In the genomic region with DNA sequence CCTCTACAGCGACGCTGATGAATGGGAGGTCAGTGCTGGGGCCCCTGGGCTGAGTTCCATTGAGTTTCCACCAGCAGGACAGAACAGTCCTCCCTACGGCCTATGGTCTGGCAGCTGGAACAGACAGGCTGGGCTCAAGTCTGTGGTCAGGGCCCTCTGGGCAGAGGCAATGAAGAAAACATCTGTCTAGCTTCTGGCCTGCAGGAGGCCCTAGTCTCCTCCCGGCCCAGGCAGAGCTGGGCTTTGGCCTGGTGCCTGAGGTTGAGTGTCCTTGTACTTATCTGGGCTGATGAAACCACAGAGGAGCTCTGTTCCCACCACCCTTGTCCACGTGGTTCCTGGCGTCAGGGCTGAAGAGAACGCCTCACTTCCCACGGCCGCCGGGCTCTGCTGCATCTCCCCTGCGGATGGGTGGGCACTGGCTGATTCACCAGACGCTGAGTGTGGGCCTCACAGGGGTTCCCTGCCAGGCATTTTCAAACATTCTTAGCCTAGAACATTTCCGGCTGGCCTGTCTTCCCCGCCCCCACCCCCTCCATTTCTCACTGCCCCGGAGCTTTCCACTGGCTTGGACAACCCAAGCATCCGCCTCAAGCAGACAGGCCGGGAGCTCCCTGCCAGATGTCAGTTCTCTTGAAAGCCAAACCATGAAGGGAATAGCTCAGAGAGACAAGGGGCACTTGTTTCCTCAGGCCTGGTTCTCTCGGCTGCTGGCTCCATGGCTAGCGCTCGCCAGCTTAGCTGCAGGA, we compare ENCODE assay signal across 1 cellular context.
A peak's percentile ranks its signal among the peaks of the same experiment; 100 is the strongest.
TF ChIP-seq lines count a peak whose summit lies in the region.

No MANE protein-coding gene starts in this region.

TF ChIP-seq in GM12878, 131 proteins besides CTCF, POLR2A, EP300 and RAD21 (continued from another document):
- no peak for TF ChIP-seq ZNF592 (IDR thresholded peaks at IDR 0.05)
- no peak for TF ChIP-seq IRF3 (IDR thresholded peaks at IDR 0.05)
- peak; percentile 83 for TF ChIP-seq MEF2B (IDR thresholded peaks at IDR 0.05; ENCODE audit: partially characterized antibody, poor library complexity, severe bottlenecking)
- TF ChIP-seq KAT2A (conservative IDR thresholded peaks at IDR 0.05; ENCODE audit: control insufficient read depth, low read depth, low read length), result no peak
- TF ChIP-seq, protein P1, sequence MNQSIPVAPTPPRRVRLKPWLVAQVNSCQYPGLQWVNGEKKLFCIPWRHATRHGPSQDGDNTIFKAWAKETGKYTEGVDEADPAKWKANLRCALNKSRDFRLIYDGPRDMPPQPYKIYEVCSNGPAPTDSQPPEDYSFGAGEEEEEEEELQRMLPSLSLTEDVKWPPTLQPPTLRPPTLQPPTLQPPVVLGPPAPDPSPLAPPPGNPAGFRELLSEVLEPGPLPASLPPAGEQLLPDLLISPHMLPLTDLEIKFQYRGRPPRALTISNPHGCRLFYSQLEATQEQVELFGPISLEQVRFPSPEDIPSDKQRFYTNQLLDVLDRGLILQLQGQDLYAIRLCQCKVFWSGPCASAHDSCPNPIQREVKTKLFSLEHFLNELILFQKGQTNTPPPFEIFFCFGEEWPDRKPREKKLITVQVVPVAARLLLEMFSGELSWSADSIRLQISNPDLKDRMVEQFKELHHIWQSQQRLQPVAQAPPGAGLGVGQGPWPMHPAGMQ (IDR thresholded peaks at IDR 0.05; ENCODE audit: borderline replicate concordance), result no peak
- no peak for TF ChIP-seq NR2C1 (IDR thresholded peaks at IDR 0.05)
- TF ChIP-seq BCL11A (IDR thresholded peaks at IDR 0.05; ENCODE audit: low read depth, low read length), result peak; percentile 9; the same call in 1 of the 2 replicates
- TF ChIP-seq ZBED1 (IDR thresholded peaks at IDR 0.05; ENCODE audit: borderline replicate concordance), result peak; percentile 22
- no peak for TF ChIP-seq CHD2 (IDR thresholded peaks at IDR 0.05; ENCODE audit: borderline replicate concordance, low read depth, low read length)
- TF ChIP-seq ZBTB4 (CRISPR knock-in tag; IDR thresholded peaks at IDR 0.05), result no peak
- TF ChIP-seq FOS (IDR thresholded peaks at IDR 0.05; ENCODE audit: borderline replicate concordance, extremely low read depth, insufficient read length), result no peak
- no peak for TF ChIP-seq POLR2AphosphoS2 (IDR thresholded peaks at IDR 0.05; ENCODE audit: low read depth, low read length)
- peak; percentile 37; the same call in 1 of the 2 replicates for TF ChIP-seq MAX (IDR thresholded peaks at IDR 0.05; ENCODE audit: low read depth, low read length)
- no peak for TF ChIP-seq EZH2 (IDR thresholded peaks at IDR 0.05; ENCODE audit: borderline replicate concordance, control insufficient read depth, low read depth, low read length)
- TF ChIP-seq HDGF (IDR thresholded peaks at IDR 0.05), result no peak
- peak; percentile 59 for TF ChIP-seq IKZF1 (conservative IDR thresholded peaks at IDR 0.05)
- TF ChIP-seq BMI1 (IDR thresholded peaks at IDR 0.05; ENCODE audit: borderline replicate concordance), result no peak
- TF ChIP-seq SMAD5 (IDR thresholded peaks at IDR 0.05; ENCODE audit: low read depth), result peak; percentile 21
- TF ChIP-seq POU2F2 (IDR thresholded peaks at IDR 0.05; ENCODE audit: borderline replicate concordance, low read depth, low read length), result peak; percentile 41; the same call in 2 of the 3 replicates
- peak; percentile 96 for TF ChIP-seq SMARCA5 (IDR thresholded peaks at IDR 0.05)
- TF ChIP-seq SMC3 (IDR thresholded peaks at IDR 0.05; ENCODE audit: borderline replicate concordance, low read length), result peak; percentile 43; the same call in 1 of the 2 replicates
- no peak for TF ChIP-seq BRCA1 (IDR thresholded peaks at IDR 0.05; ENCODE audit: low read depth, low read length)
- TF ChIP-seq, protein P2, sequence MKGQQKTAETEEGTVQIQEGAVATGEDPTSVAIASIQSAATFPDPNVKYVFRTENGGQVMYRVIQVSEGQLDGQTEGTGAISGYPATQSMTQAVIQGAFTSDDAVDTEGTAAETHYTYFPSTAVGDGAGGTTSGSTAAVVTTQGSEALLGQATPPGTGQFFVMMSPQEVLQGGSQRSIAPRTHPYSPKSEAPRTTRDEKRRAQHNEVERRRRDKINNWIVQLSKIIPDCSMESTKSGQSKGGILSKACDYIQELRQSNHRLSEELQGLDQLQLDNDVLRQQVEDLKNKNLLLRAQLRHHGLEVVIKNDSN (IDR thresholded peaks at IDR 0.05; ENCODE audit: borderline replicate concordance, extremely low read length, insufficient read depth, low read depth, low read length), result peak; percentile 83
- no peak for TF ChIP-seq PAX8 (IDR thresholded peaks at IDR 0.05)
- peak in 1 of 2 experiments; percentile 38; a peak in 2 of 4 replicates for TF ChIP-seq BHLHE40 (IDR thresholded peaks at IDR 0.05; ENCODE audit: borderline replicate concordance in 1 of 2, low read depth in 2 of 2, low read length in 1 of 2)
- TF ChIP-seq, protein P3, sequence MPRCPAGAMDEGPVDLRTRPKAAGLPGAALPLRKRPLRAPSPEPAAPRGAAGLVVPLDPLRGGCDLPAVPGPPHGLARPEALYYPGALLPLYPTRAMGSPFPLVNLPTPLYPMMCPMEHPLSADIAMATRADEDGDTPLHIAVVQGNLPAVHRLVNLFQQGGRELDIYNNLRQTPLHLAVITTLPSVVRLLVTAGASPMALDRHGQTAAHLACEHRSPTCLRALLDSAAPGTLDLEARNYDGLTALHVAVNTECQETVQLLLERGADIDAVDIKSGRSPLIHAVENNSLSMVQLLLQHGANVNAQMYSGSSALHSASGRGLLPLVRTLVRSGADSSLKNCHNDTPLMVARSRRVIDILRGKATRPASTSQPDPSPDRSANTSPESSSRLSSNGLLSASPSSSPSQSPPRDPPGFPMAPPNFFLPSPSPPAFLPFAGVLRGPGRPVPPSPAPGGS (IDR thresholded peaks at IDR 0.05; ENCODE audit: borderline replicate concordance, insufficient read depth, low read depth, low read length, poor library complexity, severe bottlenecking), result peak; percentile 95
- TF ChIP-seq, protein P4, sequence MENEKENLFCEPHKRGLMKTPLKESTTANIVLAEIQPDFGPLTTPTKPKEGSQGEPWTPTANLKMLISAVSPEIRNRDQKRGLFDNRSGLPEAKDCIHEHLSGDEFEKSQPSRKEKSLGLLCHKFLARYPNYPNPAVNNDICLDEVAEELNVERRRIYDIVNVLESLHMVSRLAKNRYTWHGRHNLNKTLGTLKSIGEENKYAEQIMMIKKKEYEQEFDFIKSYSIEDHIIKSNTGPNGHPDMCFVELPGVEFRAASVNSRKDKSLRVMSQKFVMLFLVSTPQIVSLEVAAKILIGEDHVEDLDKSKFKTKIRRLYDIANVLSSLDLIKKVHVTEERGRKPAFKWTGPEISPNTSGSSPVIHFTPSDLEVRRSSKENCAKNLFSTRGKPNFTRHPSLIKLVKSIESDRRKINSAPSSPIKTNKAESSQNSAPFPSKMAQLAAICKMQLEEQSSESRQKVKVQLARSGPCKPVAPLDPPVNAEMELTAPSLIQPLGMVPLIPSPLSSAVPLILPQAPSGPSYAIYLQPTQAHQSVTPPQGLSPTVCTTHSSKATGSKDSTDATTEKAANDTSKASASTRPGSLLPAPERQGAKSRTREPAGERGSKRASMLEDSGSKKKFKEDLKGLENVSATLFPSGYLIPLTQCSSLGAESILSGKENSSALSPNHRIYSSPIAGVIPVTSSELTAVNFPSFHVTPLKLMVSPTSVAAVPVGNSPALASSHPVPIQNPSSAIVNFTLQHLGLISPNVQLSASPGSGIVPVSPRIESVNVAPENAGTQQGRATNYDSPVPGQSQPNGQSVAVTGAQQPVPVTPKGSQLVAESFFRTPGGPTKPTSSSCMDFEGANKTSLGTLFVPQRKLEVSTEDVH (IDR thresholded peaks at IDR 0.05; ENCODE audit: low read depth, partially characterized antibody), result no peak
